In the genomic region with DNA sequence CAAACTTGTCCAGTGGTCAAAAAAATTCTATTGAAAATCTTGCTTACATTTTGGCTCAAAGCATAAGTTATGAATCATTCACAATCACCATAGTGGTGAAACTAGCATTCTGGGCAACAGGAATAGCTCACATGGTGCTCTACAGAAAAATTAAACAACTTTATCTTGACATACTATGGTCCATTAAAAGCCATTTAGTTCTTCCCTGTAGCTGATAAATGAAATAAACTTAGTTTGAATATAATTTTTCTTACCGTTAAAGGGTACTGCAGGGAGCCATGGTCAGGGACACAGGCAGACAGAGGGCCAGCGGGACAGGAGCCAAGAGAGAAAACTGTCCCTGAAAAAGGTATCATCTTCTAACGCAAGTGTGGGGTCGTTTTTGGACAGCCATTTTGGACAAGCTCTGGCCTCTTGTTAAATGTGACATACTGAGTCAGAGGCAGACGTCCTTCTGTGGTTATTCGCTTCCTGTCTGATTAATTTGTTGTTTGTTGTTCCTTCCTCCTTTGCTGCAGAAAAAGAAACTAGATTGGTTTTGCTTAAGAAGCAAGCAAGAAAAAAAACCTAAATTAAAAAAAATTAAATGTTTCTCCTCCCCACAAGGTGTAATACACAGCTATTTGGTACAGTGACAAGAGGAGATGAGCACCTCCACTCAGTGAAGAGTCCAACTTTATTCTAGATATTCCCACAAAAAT, we compare ENCODE assay signal across 8 cellular contexts. TPM values are rescaled to one million over a fixed set of nuclear protein-coding genes. Genes with fewer than 3 reads are reported as not detected.
DNase-seq lines count a peak whose midpoint lies in the region; ATAC-seq, FAIRE-seq and TF ChIP-seq lines count a peak whose summit lies in the region.

TSS of gene WIPF1 (minus strand) at position 458 of the 701 bp plus-strand sequence. CDS start 12,231 bp downstream, outside the sequence.

- DNase-seq in H54 (ENCODE audit: insufficient read length, low spot score) (peak; percentile 14), NAMALWA (ENCODE audit: low spot score) (peak; percentile 91), heart right ventricle (peak in 1 of 2 donors; percentile 40), NCI-H1092 (lab: John Stamatoyannopoulos, UW) (no peak), DMS114 treated with DMSO at 0.1 percent for 48 hours (lab: John Stamatoyannopoulos, UW; ENCODE audit: unreplicated experiment) (no peak)
- DNase-seq in activated naive CD4-positive, alpha-beta T cell treated with anti-CD3 and anti-CD28 coated beads for 36 hours: peak; percentile 55
- peak; percentile 52 for DNase-seq in stimulated activated naive CD8-positive, alpha-beta T cell treated with anti-CD3 and anti-CD28 coated beads, Interleukin-15, Interleukin-2, amounts not matched to agents 100 U/mL and 50 U/mL, for 24 hours

- TF ChIP-seq POLR2A in GM15510 (IDR thresholded peaks at IDR 0.05; ENCODE audit: borderline replicate concordance, extremely low read depth, insufficient read length) (peak; percentile 64), H54 (IDR thresholded peaks at IDR 0.05; ENCODE audit: low read depth, low read length) (no peak)

- H3K27me3 Mint-ChIP-seq in activated naive CD4-positive, alpha-beta T cell treated with anti-CD3 and anti-CD28 coated beads for 36 hours (ENCODE audit: low read depth): no peaks in the 10 kb centered on the region

- TF ChIP-seq CTCF in heart right ventricle (IDR thresholded peaks at IDR 0.05): no peak

- CTCF ChIA-PET in activated naive CD4-positive, alpha-beta T cell treated with anti-CD3 and anti-CD28 coated beads for 36 hours (lab: Charles Lee): interaction anchor here (0.8 to 17.9 kb wide), 13 partner anchors 9 to 104 kb away, joined by 3 to 224 read pairs (median 4); no protein-coding TSS in a partner anchor

- peaks cover 52% of the 10 kb centered on the region for H3K4me1 Mint-ChIP-seq in activated naive CD4-positive, alpha-beta T cell treated with anti-CD3 and anti-CD28 coated beads for 36 hours (ENCODE audit: low read depth)

- H3K9me3 Mint-ChIP-seq in activated naive CD4-positive, alpha-beta T cell treated with anti-CD3 and anti-CD28 coated beads for 36 hours: peaks cover 3% of the 10 kb centered on the region

- H3K9me3 ChIP-seq in heart right ventricle: no peaks in the 10 kb centered on the region

- peak within 1 kb of the TSS in 6 of 10 donors; percentile 2 to 52 (median 30) for H3K4me3 ChIP-seq in heart right ventricle

- WGBS in heart right ventricle, 2 donors: 52 to 69% methylated on average over 6 of the region's 6 CpGs

- intact Hi-C loops in activated naive CD4-positive, alpha-beta T cell treated with anti-CD3 and anti-CD28 coated beads for 36 hours (cut with micrococcal nuclease): loop anchor here (1.0 to 2.0 kb wide), 4 partner anchors 11 to 571 kb away; partner anchors contain the start of gene ATF2
- intact Hi-C loops in heart right ventricle (cut with DNase I): loop anchor here in 1 of 10 donors (10.0 kb wide), 1 partner anchor 113 kb away; the partner anchor contains the start of gene GPR155

- H3K36me3 ChIP-seq in heart right ventricle: peaks cover 0 to 12% (median 0%) of the 10 kb centered on the region in 9 donors

- peak within 1 kb of the TSS; percentile 99 for H3K27ac Mint-ChIP-seq in activated naive CD4-positive, alpha-beta T cell treated with anti-CD3 and anti-CD28 coated beads for 36 hours

- peak in 6 of 8 donors; percentile 39 to 68 (median 50) for ATAC-seq in heart right ventricle
- peak; percentile 50 for ATAC-seq in stimulated activated naive CD8-positive, alpha-beta T cell treated with anti-CD3 and anti-CD28 coated beads, Interleukin-15, Interleukin-2, amounts not matched to agents 100 U/mL and 50 U/mL, for 24 hours

- peaks cover 0 to 98% (median 26%) of the 10 kb centered on the region in 9 donors for H3K4me1 ChIP-seq in heart right ventricle

- peak within 1 kb of the TSS in 9 of 10 donors; percentile 3 to 98 (median 61) for H3K27ac ChIP-seq in heart right ventricle

- no peaks in the 10 kb centered on the region for H3K27me3 ChIP-seq in heart right ventricle

- H3K36me3 Mint-ChIP-seq in activated naive CD4-positive, alpha-beta T cell treated with anti-CD3 and anti-CD28 coated beads for 36 hours (ENCODE audit: low read depth): peaks cover 29% of the 10 kb centered on the region

- peak within 1 kb of the TSS; percentile 78 for H3K4me3 Mint-ChIP-seq in activated naive CD4-positive, alpha-beta T cell treated with anti-CD3 and anti-CD28 coated beads for 36 hours

- peak; percentile 62 for FAIRE-seq in H54 (lab: Jason Lieb, UNC)

RNA-seq across cellular contexts. Expression of gene WIPF1, which starts in this region (rescaled TPM):
- 100 to 1,000 TPM; 167 TPM for total RNA-seq in activated naive CD4-positive, alpha-beta T cell treated with anti-CD3 and anti-CD28 coated beads for 36 hours
- total RNA-seq in heart right ventricle: 10 to 100 TPM; 12.4 to 48.1 (median 15.6) TPM
- 10 to 100 TPM in 1 of 2 donors, 1 to 10 TPM in 1; 9.1 to 16.6 TPM for polyA plus RNA-seq in heart right ventricle

Comparison
In these comparisons a context has a peak if more than half of its experiments do, and no peak if none do; other contexts are left out.
1. DNase-seq: peak in H54 (single experiment), NAMALWA (single experiment), activated naive CD4-positive, alpha-beta T cell treated with anti-CD3 and anti-CD28 coated beads for 36 hours (single experiment) and stimulated activated naive CD8-positive, alpha-beta T cell treated with anti-CD3 and anti-CD28 coated beads, Interleukin-15, Interleukin-2, amounts not matched to agents 100 U/mL and 50 U/mL, for 24 hours (single experiment); none in NCI-H1092 (single experiment) and DMS114 treated with DMSO at 0.1 percent for 48 hours (single experiment).